ENCODE assay signal across 32 cellular contexts in genomic region chr9:35085078-35085477, GRCh38.
"Had no signal": no experiment of that assay in that cellular context is flagged by ENCODE, and none has a peak within 500 bp of the region (broad histone marks: within the 10 kb centered on the region; RNA-seq: fewer than 3 reads in every experiment).

No MANE protein-coding gene starts in this region.

- H3K27ac ChIP-seq: ascending aorta, breast epithelium, cardiac muscle cell, coronary artery, dorsolateral prefrontal cortex, esophagus muscularis mucosa, gastrocnemius medialis, heart left ventricle, WERI-Rb-1 had no signal

- DNase-seq: activated B cell treated with CpG ODN at 0.5 μM for 24 hours; activated CD4-positive, alpha-beta memory T cell treated with anti-CD3 and anti-CD28 coated beads for 36 hours; activated CD4-positive, alpha-beta T cell treated with anti-CD3 and anti-CD28 coated beads, Interleukin-2, amount 10 ng/mL, durations not matched to agents 24 days and 14 days; activated CD8-positive, alpha-beta memory T cell treated with anti-CD3 and anti-CD28 coated beads for 24 hours; activated effector memory CD4-positive, alpha-beta T cell treated with Interleukin-2 at 50 U/mL for 16 hours; activated gamma-delta T cell treated with Interleukin-2 at 50 U/mL for 16 hours; activated naive CD4-positive, alpha-beta T cell treated with anti-CD3 and anti-CD28 coated beads, Interleukin-2, amount 50 U/mL, for 16 hours; activated naive CD4-positive, alpha-beta T cell treated with Interleukin-2 at 50 U/mL for 16 hours; activated T-cell treated with anti-CD3 and anti-CD28 coated beads, Interleukin-2, amount 50 U/mL, for 4 hours; central memory CD4-positive, alpha-beta T cell; dorsolateral prefrontal cortex; effector memory CD4-positive, alpha-beta T cell; erythroblast; gastrocnemius medialis; glutamatergic neuron; heart left ventricle; SW 1271; T-cell; T1000; WERI-Rb-1 had no signal

- H3K4me1 ChIP-seq: ascending aorta, breast epithelium had no signal

- H3K4me3 Mint-ChIP-seq: activated B cell treated with CpG ODN at 0.5 μM for 24 hours; activated CD4-positive, alpha-beta memory T cell treated with anti-CD3 and anti-CD28 coated beads for 36 hours; activated CD4-positive, alpha-beta T cell treated with anti-CD3 and anti-CD28 coated beads, Interleukin-2, amount 10 ng/mL, durations not matched to agents 24 days and 14 days; activated naive CD8-positive, alpha-beta T cell; activated T-cell treated with anti-CD3 and anti-CD28 coated beads, Interleukin-2, amount 50 U/mL, for 4 hours; activated T-helper 17 cell treated with anti-CD3 and anti-CD28 coated beads, Interleukin-2, amount 50 U/mL, for 72 hours; brain; dendritic cell treated with granulocyte-macrophage colony-stimulating factor and Interleukin-4, amounts not matched to agents 40 ng/mL and 50 ng/mL, for 4 days; T-cell; T-helper 1 cell treated with Interleukin-12 subunit alpha and Interleukin-12 subunit beta and Interleukin-4 antibody, amounts not matched to agents 30 μg/mL and 1 μg/mL, for 36 hours; T-helper 2 cell treated with Interferon-gamma antibody and Interleukin-4, amounts not matched to agents 5 μg/mL and 100 μg/mL, for 36 hours had no signal

- H3K27ac Mint-ChIP-seq: activated B cell treated with CpG ODN at 0.5 μM for 24 hours; activated CD4-positive, alpha-beta memory T cell treated with anti-CD3 and anti-CD28 coated beads for 36 hours; activated CD4-positive, alpha-beta T cell treated with anti-CD3 and anti-CD28 coated beads, Interleukin-2, amount 10 ng/mL, durations not matched to agents 24 days and 14 days; activated naive CD8-positive, alpha-beta T cell; activated T-helper 17 cell treated with anti-CD3 and anti-CD28 coated beads, Interleukin-2, amount 50 U/mL, for 72 hours; brain; dendritic cell treated with granulocyte-macrophage colony-stimulating factor and Interleukin-4, amounts not matched to agents 40 ng/mL and 50 ng/mL, for 4 days; T-helper 1 cell treated with Interleukin-12 subunit alpha and Interleukin-12 subunit beta and Interleukin-4 antibody, amounts not matched to agents 30 μg/mL and 1 μg/mL, for 36 hours; T-helper 2 cell treated with Interferon-gamma antibody and Interleukin-4, amounts not matched to agents 5 μg/mL and 100 μg/mL, for 36 hours had no signal

- H3K9me3 Mint-ChIP-seq: activated B cell treated with CpG ODN at 0.5 μM for 24 hours; activated CD4-positive, alpha-beta memory T cell treated with anti-CD3 and anti-CD28 coated beads for 36 hours; activated CD4-positive, alpha-beta T cell treated with anti-CD3 and anti-CD28 coated beads, Interleukin-2, amount 10 ng/mL, durations not matched to agents 24 days and 14 days; activated T-cell treated with anti-CD3 and anti-CD28 coated beads, Interleukin-2, amount 50 U/mL, for 4 hours; activated T-helper 17 cell treated with anti-CD3 and anti-CD28 coated beads, Interleukin-2, amount 50 U/mL, for 72 hours; brain; dendritic cell treated with granulocyte-macrophage colony-stimulating factor and Interleukin-4, amounts not matched to agents 40 ng/mL and 50 ng/mL, for 4 days; T-cell; T-helper 1 cell treated with Interleukin-12 subunit alpha and Interleukin-12 subunit beta and Interleukin-4 antibody, amounts not matched to agents 30 μg/mL and 1 μg/mL, for 36 hours; T-helper 2 cell treated with Interferon-gamma antibody and Interleukin-4, amounts not matched to agents 5 μg/mL and 100 μg/mL, for 36 hours had no signal

- H3K4me1 Mint-ChIP-seq: activated T-helper 17 cell treated with anti-CD3 and anti-CD28 coated beads, Interleukin-2, amount 50 U/mL, for 72 hours had no signal

- ATAC-seq: activated CD4-positive, CD25-positive, alpha-beta regulatory T cell treated with anti-CD3 and anti-CD28 coated beads, Interleukin-2, amount 50 U/mL, for 24 hours; activated T-cell treated with anti-CD3 and anti-CD28 coated beads, Interleukin-2, amount 50 U/mL, for 4 hours; activated T-helper 17 cell treated with anti-CD3 and anti-CD28 coated beads, Interleukin-2, amount 50 U/mL, for 72 hours; gastrocnemius medialis; heart left ventricle; T-cell had no signal

- H3K27me3 Mint-ChIP-seq: activated B cell treated with CpG ODN at 0.5 μM for 24 hours; activated CD4-positive, alpha-beta memory T cell treated with anti-CD3 and anti-CD28 coated beads for 36 hours; activated CD4-positive, alpha-beta T cell treated with anti-CD3 and anti-CD28 coated beads, Interleukin-2, amount 10 ng/mL, durations not matched to agents 24 days and 14 days; activated naive CD8-positive, alpha-beta T cell; activated T-helper 17 cell treated with anti-CD3 and anti-CD28 coated beads, Interleukin-2, amount 50 U/mL, for 72 hours; brain; dendritic cell treated with granulocyte-macrophage colony-stimulating factor and Interleukin-4, amounts not matched to agents 40 ng/mL and 50 ng/mL, for 4 days; T-cell had no signal

- H3K27me3 ChIP-seq: ascending aorta, breast epithelium, cardiac muscle cell, dorsolateral prefrontal cortex, esophagus muscularis mucosa, gastrocnemius medialis, heart left ventricle had no signal
